ENCODE assay signal across 1 cellular context in the genomic region with DNA sequence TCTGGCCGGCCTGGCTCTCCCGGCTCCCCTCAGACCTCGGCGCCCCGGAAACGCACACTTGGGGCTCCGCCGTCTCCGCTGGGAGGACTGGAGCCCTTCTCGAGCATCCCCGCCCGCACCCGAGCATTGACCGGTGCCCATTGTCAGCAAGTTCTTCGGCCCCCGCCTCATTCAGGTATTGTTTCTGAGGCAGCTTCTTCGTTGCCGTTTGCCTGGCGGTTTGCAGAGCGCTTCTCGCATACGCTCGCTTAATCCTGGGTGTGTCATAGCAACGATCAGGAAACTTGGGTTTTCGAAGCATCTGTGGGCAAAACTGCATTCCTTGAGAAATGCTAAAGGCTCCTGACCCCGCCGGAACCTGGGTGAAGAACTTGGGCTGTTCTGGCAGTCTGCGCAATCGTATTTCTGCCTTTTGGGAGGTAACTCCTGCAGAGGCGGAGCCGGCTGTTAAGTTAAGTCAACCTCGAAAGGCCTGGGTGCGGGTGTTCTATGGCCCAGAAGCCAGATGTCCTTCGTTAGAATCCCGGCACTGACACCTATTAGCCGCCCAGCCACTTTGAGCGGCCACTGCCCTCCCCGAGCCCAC.
TF ChIP-seq lines count a peak whose summit lies in the region.

No MANE protein-coding gene starts in this region.

TF ChIP-seq in HEK293, 187 proteins besides CTCF, POLR2A, EP300 and RAD21 (continued from another document):
- TF ChIP-seq, protein P1, sequence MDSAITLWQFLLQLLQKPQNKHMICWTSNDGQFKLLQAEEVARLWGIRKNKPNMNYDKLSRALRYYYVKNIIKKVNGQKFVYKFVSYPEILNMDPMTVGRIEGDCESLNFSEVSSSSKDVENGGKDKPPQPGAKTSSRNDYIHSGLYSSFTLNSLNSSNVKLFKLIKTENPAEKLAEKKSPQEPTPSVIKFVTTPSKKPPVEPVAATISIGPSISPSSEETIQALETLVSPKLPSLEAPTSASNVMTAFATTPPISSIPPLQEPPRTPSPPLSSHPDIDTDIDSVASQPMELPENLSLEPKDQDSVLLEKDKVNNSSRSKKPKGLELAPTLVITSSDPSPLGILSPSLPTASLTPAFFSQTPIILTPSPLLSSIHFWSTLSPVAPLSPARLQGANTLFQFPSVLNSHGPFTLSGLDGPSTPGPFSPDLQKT (IDR thresholded peaks at IDR 0.05; ENCODE audit: borderline replicate concordance, low read depth, low read length), result no peak
- no peak for TF ChIP-seq ZNF76 (tag by site-specific recombination; IDR thresholded peaks at IDR 0.05; ENCODE audit: borderline replicate concordance, low read depth)
- no peak for TF ChIP-seq ZNF239 (tag by site-specific recombination; IDR thresholded peaks at IDR 0.05)
- TF ChIP-seq, protein P2, sequence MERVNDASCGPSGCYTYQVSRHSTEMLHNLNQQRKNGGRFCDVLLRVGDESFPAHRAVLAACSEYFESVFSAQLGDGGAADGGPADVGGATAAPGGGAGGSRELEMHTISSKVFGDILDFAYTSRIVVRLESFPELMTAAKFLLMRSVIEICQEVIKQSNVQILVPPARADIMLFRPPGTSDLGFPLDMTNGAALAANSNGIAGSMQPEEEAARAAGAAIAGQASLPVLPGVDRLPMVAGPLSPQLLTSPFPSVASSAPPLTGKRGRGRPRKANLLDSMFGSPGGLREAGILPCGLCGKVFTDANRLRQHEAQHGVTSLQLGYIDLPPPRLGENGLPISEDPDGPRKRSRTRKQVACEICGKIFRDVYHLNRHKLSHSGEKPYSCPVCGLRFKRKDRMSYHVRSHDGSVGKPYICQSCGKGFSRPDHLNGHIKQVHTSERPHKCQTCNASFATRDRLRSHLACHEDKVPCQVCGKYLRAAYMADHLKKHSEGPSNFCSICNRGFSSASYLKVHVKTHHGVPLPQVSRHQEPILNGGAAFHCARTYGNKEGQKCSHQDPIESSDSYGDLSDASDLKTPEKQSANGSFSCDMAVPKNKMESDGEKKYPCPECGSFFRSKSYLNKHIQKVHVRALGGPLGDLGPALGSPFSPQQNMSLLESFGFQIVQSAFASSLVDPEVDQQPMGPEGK (tag by site-specific recombination; IDR thresholded peaks at IDR 0.05), result 0 out of 2 replicates have a peak, but pooled peaks have one; percentile 20
- TF ChIP-seq ZBTB17 (tag by site-specific recombination; IDR thresholded peaks at IDR 0.05), result peak; percentile 18; the same call in 1 of the 2 replicates
- no peak for TF ChIP-seq ZNF202 (tag by site-specific recombination; IDR thresholded peaks at IDR 0.05; ENCODE audit: borderline replicate concordance)
- TF ChIP-seq ZEB2 (tag by site-specific recombination; IDR thresholded peaks at IDR 0.05), result 0 out of 2 replicates have a peak, but pooled peaks have one; percentile 21
- peak; percentile 89 for TF ChIP-seq ZBTB20 (tag by site-specific recombination; IDR thresholded peaks at IDR 0.05)
- TF ChIP-seq ZNF138 (tag by site-specific recombination; IDR thresholded peaks at IDR 0.05; ENCODE audit: borderline replicate concordance), result no peak
- TF ChIP-seq, protein P3, sequence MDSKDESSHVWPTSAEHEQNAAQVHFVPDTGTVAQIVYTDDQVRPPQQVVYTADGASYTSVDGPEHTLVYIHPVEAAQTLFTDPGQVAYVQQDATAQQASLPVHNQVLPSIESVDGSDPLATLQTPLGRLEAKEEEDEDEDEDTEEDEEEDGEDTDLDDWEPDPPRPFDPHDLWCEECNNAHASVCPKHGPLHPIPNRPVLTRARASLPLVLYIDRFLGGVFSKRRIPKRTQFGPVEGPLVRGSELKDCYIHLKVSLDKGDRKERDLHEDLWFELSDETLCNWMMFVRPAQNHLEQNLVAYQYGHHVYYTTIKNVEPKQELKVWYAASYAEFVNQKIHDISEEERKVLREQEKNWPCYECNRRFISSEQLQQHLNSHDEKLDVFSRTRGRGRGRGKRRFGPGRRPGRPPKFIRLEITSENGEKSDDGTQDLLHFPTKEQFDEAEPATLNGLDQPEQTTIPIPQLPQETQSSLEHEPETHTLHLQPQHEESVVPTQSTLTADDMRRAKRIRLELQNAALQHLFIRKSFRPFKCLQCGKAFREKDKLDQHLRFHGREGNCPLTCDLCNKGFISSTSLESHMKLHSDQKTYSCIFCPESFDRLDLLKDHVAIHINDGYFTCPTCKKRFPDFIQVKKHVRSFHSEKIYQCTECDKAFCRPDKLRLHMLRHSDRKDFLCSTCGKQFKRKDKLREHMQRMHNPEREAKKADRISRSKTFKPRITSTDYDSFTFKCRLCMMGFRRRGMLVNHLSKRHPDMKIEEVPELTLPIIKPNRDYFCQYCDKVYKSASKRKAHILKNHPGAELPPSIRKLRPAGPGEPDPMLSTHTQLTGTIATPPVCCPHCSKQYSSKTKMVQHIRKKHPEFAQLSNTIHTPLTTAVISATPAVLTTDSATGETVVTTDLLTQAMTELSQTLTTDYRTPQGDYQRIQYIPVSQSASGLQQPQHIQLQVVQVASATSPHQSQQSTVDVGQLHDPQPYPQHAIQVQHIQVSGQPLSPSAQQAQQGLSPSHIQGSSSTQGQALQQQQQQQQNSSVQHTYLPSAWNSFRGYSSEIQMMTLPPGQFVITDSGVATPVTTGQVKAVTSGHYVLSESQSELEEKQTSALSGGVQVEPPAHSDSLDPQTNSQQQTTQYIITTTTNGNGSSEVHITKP (tag by site-specific recombination; IDR thresholded peaks at IDR 0.05), result peak; percentile 43; the same call in 1 of the 2 replicates
- TF ChIP-seq, protein P4, sequence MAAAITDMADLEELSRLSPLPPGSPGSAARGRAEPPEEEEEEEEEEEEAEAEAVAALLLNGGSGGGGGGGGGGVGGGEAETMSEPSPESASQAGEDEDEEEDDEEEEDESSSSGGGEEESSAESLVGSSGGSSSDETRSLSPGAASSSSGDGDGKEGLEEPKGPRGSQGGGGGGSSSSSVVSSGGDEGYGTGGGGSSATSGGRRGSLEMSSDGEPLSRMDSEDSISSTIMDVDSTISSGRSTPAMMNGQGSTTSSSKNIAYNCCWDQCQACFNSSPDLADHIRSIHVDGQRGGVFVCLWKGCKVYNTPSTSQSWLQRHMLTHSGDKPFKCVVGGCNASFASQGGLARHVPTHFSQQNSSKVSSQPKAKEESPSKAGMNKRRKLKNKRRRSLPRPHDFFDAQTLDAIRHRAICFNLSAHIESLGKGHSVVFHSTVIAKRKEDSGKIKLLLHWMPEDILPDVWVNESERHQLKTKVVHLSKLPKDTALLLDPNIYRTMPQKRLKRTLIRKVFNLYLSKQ (tag by site-specific recombination; IDR thresholded peaks at IDR 0.05; ENCODE audit: borderline replicate concordance), result no peak
- TF ChIP-seq SP2 (tag by site-specific recombination; IDR thresholded peaks at IDR 0.05), result peak; percentile 60
- no peak for TF ChIP-seq ZNF560 (tag by site-specific recombination; IDR thresholded peaks at IDR 0.05; ENCODE audit: borderline replicate concordance)
- TF ChIP-seq ZNF341 (tag by site-specific recombination; IDR thresholded peaks at IDR 0.05; ENCODE audit: low read depth), result peak; percentile 80
- no peak for TF ChIP-seq ZSCAN30 (tag by site-specific recombination; IDR thresholded peaks at IDR 0.05)
